Comparison of ENCODE assay signal across 8 cellular contexts in the genomic region with DNA sequence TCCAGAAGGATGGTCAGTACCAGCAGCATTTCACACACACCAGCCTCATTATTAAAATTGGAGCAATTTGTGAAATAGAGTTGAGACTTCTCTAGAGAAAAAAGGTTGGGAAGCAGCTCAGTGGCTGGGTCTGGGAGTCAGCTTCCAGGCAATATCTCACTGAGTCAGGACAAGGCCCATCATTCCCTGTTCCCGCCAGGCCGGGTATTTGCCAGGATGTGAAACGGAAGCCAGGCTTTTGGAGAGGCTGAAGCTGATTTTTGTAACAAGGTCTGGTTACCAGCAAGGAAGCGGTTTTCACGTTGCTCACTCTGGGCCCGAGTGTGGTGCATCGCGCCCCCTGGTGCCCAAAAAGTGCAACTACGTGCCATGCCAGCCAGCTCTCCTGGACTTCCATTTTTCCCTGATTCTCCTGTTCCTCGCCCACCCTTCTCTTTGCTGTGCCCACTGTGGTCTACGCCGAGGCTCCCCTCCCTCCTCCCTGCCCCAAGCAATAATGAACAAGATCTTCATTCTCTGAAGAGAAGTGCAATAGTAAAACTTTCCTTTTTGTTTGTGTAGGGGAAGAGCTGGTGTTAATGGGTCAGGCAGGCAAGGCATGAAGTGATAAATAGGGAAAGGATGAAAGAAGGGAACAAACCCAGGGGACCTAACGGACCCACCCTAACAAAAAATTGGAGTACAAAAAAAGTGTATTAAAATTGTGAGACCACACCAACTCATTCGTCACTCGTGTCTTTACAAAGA.
A peak's percentile ranks its signal among the peaks of the same experiment; 100 is the strongest.
DNase-seq lines count a peak whose midpoint lies in the region; ATAC-seq and TF ChIP-seq lines count a peak whose summit lies in the region.

No MANE protein-coding gene starts in this region.

- DNase-seq in CD8-positive, alpha-beta T cell, result peak; percentile 36 to 83 (median 61)
- DNase-seq in MM.1S, result peak; percentile 35
- DNase-seq in SJSA1 (ENCODE audit: low read depth in 1 of 2, low spot score in 2 of 2), result peak; percentile 71 to 77
- peak; percentile 63 for DNase-seq in activated gamma-delta T cell treated with anti-CD3 and anti-CD28 coated beads, Interleukin-2, amount 50 U/mL, for 16 hours (ENCODE audit: low read depth)
- DNase-seq in germinal center (ENCODE audit: low spot score), result peak; percentile 66
- peak; percentile 95 for DNase-seq in osteocyte (ENCODE audit: extremely low spot score, unreplicated experiment)
- peak; percentile 87 for DNase-seq in testis

- H3K9me3 Mint-ChIP-seq in CD8-positive, alpha-beta T cell, result no peaks in the 10 kb centered on the region
- no peaks in the 10 kb centered on the region for H3K9me3 Mint-ChIP-seq in osteocyte (ENCODE audit: unreplicated experiment)

- intact Hi-C loops in CD8-positive, alpha-beta T cell (cut with DNase I, micrococcal nuclease), result loop anchor here (1.0 to 10.0 kb wide), 3 partner anchors 310 to 909 kb away; no protein-coding TSS in a partner anchor
- intact Hi-C loops in testis (cut with DNase I; ENCODE audit: low total_unique reads), result loop anchor here (10.0 kb wide), 1 partner anchor 429 kb away; no protein-coding TSS in a partner anchor

- no peak overlapping the region for H3K4me3 ChIP-seq in CD8-positive, alpha-beta T cell (ENCODE audit: low read depth, low read length)
- H3K4me3 ChIP-seq in MM.1S (ENCODE audit: low read length) (no peak overlapping the region), SJSA1 (no peak overlapping the region), testis (no peak overlapping the region)

- H3K27ac ChIP-seq in CD8-positive, alpha-beta T cell (ENCODE audit: low read depth, low read length), result no peak overlapping the region
- H3K27ac ChIP-seq in MM.1S (ENCODE audit: low read length) (no peak overlapping the region), SJSA1 (no peak overlapping the region), testis (peak overlapping the region; percentile 64 to 71)

- H3K4me3 Mint-ChIP-seq in CD8-positive, alpha-beta T cell, result peak overlapping the region; percentile 59
- H3K4me3 Mint-ChIP-seq in osteocyte (ENCODE audit: unreplicated experiment), result peak overlapping the region; percentile 82

- H3K4me1 Mint-ChIP-seq in CD8-positive, alpha-beta T cell (ENCODE audit: low read depth), result peaks cover 21% of the 10 kb centered on the region
- H3K4me1 Mint-ChIP-seq in osteocyte (ENCODE audit: unreplicated experiment), result peaks cover 51% of the 10 kb centered on the region

- no peak overlapping the region for H3K4me2 ChIP-seq in MM.1S (ENCODE audit: low read depth, low read length)

- no peak overlapping the region for H3K9ac ChIP-seq in MM.1S (ENCODE audit: low read length)

- peak; percentile 80 for ATAC-seq in CD8-positive, alpha-beta T cell
- ATAC-seq in GM21526 (IDR thresholded peaks at IDR 0.05; ENCODE audit: low FRiP score, unreplicated experiment), result peak; percentile 85

- no peak for TF ChIP-seq POLR2A in testis (IDR thresholded peaks at IDR 0.05)

- POLR2A ChIA-PET in CD8-positive, alpha-beta T cell (lab: Charles Lee), result interaction anchor here (0.6 to 0.8 kb wide), 3 partner anchors 310 to 1632 kb away, joined by 3 to 5 read pairs (median 3); no protein-coding TSS in a partner anchor

- H3K79me2 ChIP-seq in MM.1S (ENCODE audit: low read length), result no peaks in the 10 kb centered on the region

- H3K27me3 ChIP-seq in CD8-positive, alpha-beta T cell (ENCODE audit: insufficient read depth, low read length), result no peaks in the 10 kb centered on the region
- H3K27me3 ChIP-seq in MM.1S (replicated peaks; ENCODE audit: insufficient read depth, low read length), result no peaks in the 10 kb centered on the region
- H3K27me3 ChIP-seq in SJSA1 (replicated peaks), result no peaks in the 10 kb centered on the region
- no peaks in the 10 kb centered on the region for H3K27me3 ChIP-seq in testis

- H4K20me1 ChIP-seq in MM.1S (ENCODE audit: insufficient read depth, low read length), result no peaks in the 10 kb centered on the region

- CTCF ChIA-PET in CD8-positive, alpha-beta T cell (lab: Charles Lee), result interaction anchor here (0.6 to 8.3 kb wide), 65 partner anchors 10 to 906 kb away, joined by 3 to 242 read pairs (median 4); no protein-coding TSS in a partner anchor

- H3F3A ChIP-seq in MM.1S (ENCODE audit: insufficient read depth, low read length), result no peaks in the 10 kb centered on the region

- TF ChIP-seq CTCF in CD8-positive, alpha-beta T cell (IDR thresholded peaks at IDR 0.05), result peak; percentile 96
- TF ChIP-seq CTCF in MM.1S (IDR thresholded peaks at IDR 0.05; ENCODE audit: low read length), result peak; percentile 70
- TF ChIP-seq CTCF in osteocyte (IDR thresholded peaks at IDR 0.05), result peak; percentile 96
- TF ChIP-seq CTCF in testis (IDR thresholded peaks at IDR 0.05), result peak; percentile 96 to 99 (median 99)

- H3K9me2 ChIP-seq in MM.1S (replicated peaks; ENCODE audit: insufficient read depth, low read length), result no peaks in the 10 kb centered on the region

- H3K36me3 Mint-ChIP-seq in CD8-positive, alpha-beta T cell, result no peaks in the 10 kb centered on the region
- H3K36me3 Mint-ChIP-seq in osteocyte (ENCODE audit: unreplicated experiment), result peaks cover 15% of the 10 kb centered on the region

- no peaks in the 10 kb centered on the region for H3K9me3 ChIP-seq in CD8-positive, alpha-beta T cell (ENCODE audit: low read length)
- H3K9me3 ChIP-seq in MM.1S (replicated peaks; ENCODE audit: insufficient read depth, low read length) (no peaks in the 10 kb centered on the region), SJSA1 (replicated peaks) (no peaks in the 10 kb centered on the region), testis (no peaks in the 10 kb centered on the region)

- WGBS in testis, 2 donors, result 27 to 29% methylated on average over 15 of the region's 15 CpGs

- 0 out of 2 replicates have a peak overlapping the region, but pooled peaks have one; percentile 27 for H2AFZ ChIP-seq in MM.1S (ENCODE audit: low read length)

- no peaks in the 10 kb centered on the region for H3K36me3 ChIP-seq in CD8-positive, alpha-beta T cell (ENCODE audit: insufficient read depth, low read length)
- H3K36me3 ChIP-seq in MM.1S (replicated peaks; ENCODE audit: insufficient read depth, low read length) (no peaks in the 10 kb centered on the region), SJSA1 (no peaks in the 10 kb centered on the region), testis (ENCODE audit: low read depth, missing control alignments) (no peaks in the 10 kb centered on the region)

- H3K27me3 Mint-ChIP-seq in CD8-positive, alpha-beta T cell (ENCODE audit: low read depth), result peaks cover 37% of the 10 kb centered on the region
- H3K27me3 Mint-ChIP-seq in osteocyte (ENCODE audit: unreplicated experiment), result no peaks in the 10 kb centered on the region

- H3K4me1 ChIP-seq in CD8-positive, alpha-beta T cell (ENCODE audit: insufficient read depth, low read length), result peaks cover 16% of the 10 kb centered on the region
- H3K4me1 ChIP-seq in MM.1S (ENCODE audit: low read length) (no peaks in the 10 kb centered on the region), SJSA1 (replicated peaks) (peaks cover 21% of the 10 kb centered on the region), testis (peaks cover 14% of the 10 kb centered on the region)

- no peak overlapping the region for H3K27ac Mint-ChIP-seq in CD8-positive, alpha-beta T cell
- peak overlapping the region; percentile 91 for H3K27ac Mint-ChIP-seq in osteocyte (ENCODE audit: unreplicated experiment)

Comparison
In these comparisons a context has a peak if more than half of its experiments do, and no peak if none do; other contexts are left out.
1. DNase-seq: peak in every context shown above with its lines; median percentile 95 in osteocyte; 87 in testis; 74 in SJSA1; 66 in germinal center; 63 in activated gamma-delta T cell treated with anti-CD3 and anti-CD28 coated beads, Interleukin-2, amount 50 U/mL, for 16 hours; 61 in CD8-positive, alpha-beta T cell; 35 in MM.1S.
2. H3K27ac ChIP-seq: peak in testis (2 of 2); none in CD8-positive, alpha-beta T cell (single experiment), MM.1S (single experiment) and SJSA1 (single experiment).
3. Peak in every context shown above with its lines, with median percentiles within 50 percentile points of each other: CTCF ChIP-seq.